ENCODE assay signal across 23 cellular contexts in genomic region chr1:64309468-64309867, GRCh38.
DNase-seq lines count a peak whose midpoint lies in the region; ATAC-seq and TF ChIP-seq lines count a peak whose summit lies in the region.
"Had no signal": no experiment of that assay in that cellular context is flagged by ENCODE, and none has a peak within 500 bp of the region (broad histone marks: within the 10 kb centered on the region; RNA-seq: fewer than 3 reads in every experiment).

No MANE protein-coding gene starts in this region.

- H3F3A ChIP-seq in Loucy (ENCODE audit: low read depth), result no peaks in the 10 kb centered on the region

- H2AFZ ChIP-seq in Loucy (ENCODE audit: low read length), result 0 out of 2 replicates have a peak overlapping the region, but pooled peaks have one; percentile 7
- H2AFZ ChIP-seq in Karpas-422 (ENCODE audit: low read length), result no peak overlapping the region

- TF ChIP-seq CTCF in Loucy (conservative IDR thresholded peaks at IDR 0.05; ENCODE audit: low read length) (no peak), brain (conservative IDR thresholded peaks at IDR 0.05) (no peak), HFFc6 (IDR thresholded peaks at IDR 0.05) (no peak)

- peaks cover 10% of the 10 kb centered on the region for H3K4me1 Mint-ChIP-seq in brain
- no peaks in the 10 kb centered on the region for H3K4me1 Mint-ChIP-seq in HFFc6 (ENCODE audit: low read depth)
- H3K4me1 Mint-ChIP-seq: activated B cell treated with CpG ODN at 0.5 μM for 24 hours; activated naive CD8-positive, alpha-beta T cell treated with anti-CD3 and anti-CD28 coated beads for 36 hours; naive B cell had no signal

- no peaks in the 10 kb centered on the region for H3K9me3 ChIP-seq in Loucy (ENCODE audit: insufficient read depth, low read depth, low read length)
- no peaks in the 10 kb centered on the region for H3K9me3 ChIP-seq in Karpas-422 (ENCODE audit: low read length)
- H3K9me3 ChIP-seq: heart left ventricle, pancreas, right lobe of liver, tibial artery had no signal

- H3K36me3 ChIP-seq in Loucy (ENCODE audit: insufficient read depth, low read length), result no peaks in the 10 kb centered on the region
- H3K36me3 ChIP-seq in Karpas-422 (ENCODE audit: insufficient read depth, low read length), result no peaks in the 10 kb centered on the region
- H3K36me3 ChIP-seq: heart left ventricle, pancreas, right lobe of liver, tibial artery had no signal

- H3K27ac Mint-ChIP-seq in brain (peak overlapping the region in 3 of 5 experiments; percentile 5 to 61 (median 34)), HFFc6 (no peak overlapping the region)
- H3K27ac Mint-ChIP-seq: activated B cell treated with CpG ODN at 0.5 μM for 24 hours; activated naive CD8-positive, alpha-beta T cell treated with anti-CD3 and anti-CD28 coated beads for 36 hours; effector memory CD8-positive, alpha-beta T cell; naive B cell had no signal

- H3K36me3 Mint-ChIP-seq in brain, result no peaks in the 10 kb centered on the region
- H3K36me3 Mint-ChIP-seq in HFFc6 (ENCODE audit: low read depth), result no peaks in the 10 kb centered on the region
- H3K36me3 Mint-ChIP-seq: activated naive CD8-positive, alpha-beta T cell treated with anti-CD3 and anti-CD28 coated beads for 36 hours; naive B cell had no signal

- no peak for ATAC-seq in HG03095 (IDR thresholded peaks at IDR 0.05; ENCODE audit: unreplicated experiment)
- ATAC-seq: effector memory CD8-positive, alpha-beta T cell; heart left ventricle; left lobe of liver; right lobe of liver; stimulated activated naive CD8-positive, alpha-beta T cell treated with anti-CD3 and anti-CD28 coated beads, Interleukin-15, Interleukin-2, amounts not matched to agents 100 U/mL and 50 U/mL, for 24 hours had no signal

- no peaks in the 10 kb centered on the region for H3K4me1 ChIP-seq in Loucy (ENCODE audit: insufficient read depth, low read length, poor library complexity, severe bottlenecking)
- no peaks in the 10 kb centered on the region for H3K4me1 ChIP-seq in Karpas-422 (ENCODE audit: low read length)
- H3K4me1 ChIP-seq: heart left ventricle, pancreas, right lobe of liver, tibial artery had no signal

- H3K9me2 ChIP-seq in Loucy (replicated peaks; ENCODE audit: low read depth, low read length), result no peaks in the 10 kb centered on the region
- H3K9me2 ChIP-seq in Karpas-422 (replicated peaks; ENCODE audit: insufficient read depth, low read length), result no peaks in the 10 kb centered on the region

- H3K4me2 ChIP-seq in Loucy (ENCODE audit: low read depth, low read length, poor library complexity, severe bottlenecking) (no peak overlapping the region), Karpas-422 (ENCODE audit: low read depth, low read length, poor library complexity, severe bottlenecking) (no peak overlapping the region)

- H3K4me3 ChIP-seq in Loucy (ENCODE audit: low read length, poor library complexity, severe bottlenecking) (no peak overlapping the region), Karpas-422 (ENCODE audit: low read length) (no peak overlapping the region)
- H3K4me3 ChIP-seq: heart left ventricle, pancreas, right lobe of liver, tibial artery had no signal

- H3K9me3 Mint-ChIP-seq in brain, result no peaks in the 10 kb centered on the region
- no peaks in the 10 kb centered on the region for H3K9me3 Mint-ChIP-seq in HFFc6
- H3K9me3 Mint-ChIP-seq: activated B cell treated with CpG ODN at 0.5 μM for 24 hours; activated naive CD8-positive, alpha-beta T cell treated with anti-CD3 and anti-CD28 coated beads for 36 hours; effector memory CD8-positive, alpha-beta T cell; naive B cell had no signal

- H3K27ac ChIP-seq in Karpas-422 (ENCODE audit: low read length), result no peak overlapping the region
- H3K27ac ChIP-seq: C4-2B, heart left ventricle, pancreas, right lobe of liver, tibial artery had no signal

- peaks cover 10% of the 10 kb centered on the region for H3K27me3 Mint-ChIP-seq in brain
- H3K27me3 Mint-ChIP-seq in HFFc6 (ENCODE audit: insufficient read depth), result peaks cover 5% of the 10 kb centered on the region
- H3K27me3 Mint-ChIP-seq: activated naive CD8-positive, alpha-beta T cell treated with anti-CD3 and anti-CD28 coated beads for 36 hours had no signal

- H3K9ac ChIP-seq in Loucy (ENCODE audit: low read depth, low read length, poor library complexity, severe bottlenecking), result no peak overlapping the region
- H3K9ac ChIP-seq in Karpas-422 (ENCODE audit: low read length), result no peak overlapping the region

- H3K27me3 ChIP-seq in Loucy (ENCODE audit: insufficient read depth, low read length, poor library complexity, severe bottlenecking), result no peaks in the 10 kb centered on the region
- no peaks in the 10 kb centered on the region for H3K27me3 ChIP-seq in Karpas-422 (ENCODE audit: low read length)
- H3K27me3 ChIP-seq: heart left ventricle, pancreas, right lobe of liver, tibial artery had no signal

- H3K4me3 Mint-ChIP-seq in brain (no peak overlapping the region), HFFc6 (no peak overlapping the region)
- H3K4me3 Mint-ChIP-seq: activated B cell treated with CpG ODN at 0.5 μM for 24 hours; activated naive CD8-positive, alpha-beta T cell treated with anti-CD3 and anti-CD28 coated beads for 36 hours; effector memory CD8-positive, alpha-beta T cell had no signal

- no peaks in the 10 kb centered on the region for H3K79me2 ChIP-seq in Loucy (ENCODE audit: insufficient read depth, low read length)
- H3K79me2 ChIP-seq in Karpas-422 (ENCODE audit: low read length), result no peaks in the 10 kb centered on the region

- H4K20me1 ChIP-seq in Loucy (ENCODE audit: insufficient read depth, low read length, poor library complexity, severe bottlenecking), result no peaks in the 10 kb centered on the region
- no peaks in the 10 kb centered on the region for H4K20me1 ChIP-seq in Karpas-422 (ENCODE audit: insufficient read depth, low read depth, low read length)

- intact Hi-C loops in head of caudate nucleus (cut with DNase I), result no loop called here

- DNase-seq in head of caudate nucleus, result peak; percentile 16 to 82 (median 58)
- DNase-seq in pons (ENCODE audit: low spot score), result peak; percentile 88
- DNase-seq in NCI-H2029 treated with DMSO at 0.1 percent for 48 hours (lab: John Stamatoyannopoulos, UW), result no peak
- no peak for DNase-seq in HFFc6
- DNase-seq in Karpas-422, result no peak
- DNase-seq: activated B cell treated with CpG ODN at 0.5 μM for 24 hours; activated naive CD8-positive, alpha-beta T cell treated with anti-CD3 and anti-CD28 coated beads for 36 hours; effector memory CD8-positive, alpha-beta T cell; HCEC 1CT; heart left ventricle; MM.1S; naive B cell; pancreas; right lobe of liver; SHP77 treated with DMSO at 0.1 percent for 48 hours; stimulated activated naive CD8-positive, alpha-beta T cell treated with anti-CD3 and anti-CD28 coated beads, Interleukin-15, Interleukin-2, amounts not matched to agents 100 U/mL and 50 U/mL, for 24 hours; SW 1271; tibial artery had no signal

Comparison
In these comparisons a context has a peak if more than half of its experiments do, and no peak if none do; other contexts are left out.
1. DNase-seq: peak in head of caudate nucleus (42 of 42) and pons (single experiment); none in NCI-H2029 treated with DMSO at 0.1 percent for 48 hours (single experiment), HFFc6 (single experiment) and Karpas-422 (single experiment).